ENCODE assay signal across 1 cellular context in the genomic region with DNA sequence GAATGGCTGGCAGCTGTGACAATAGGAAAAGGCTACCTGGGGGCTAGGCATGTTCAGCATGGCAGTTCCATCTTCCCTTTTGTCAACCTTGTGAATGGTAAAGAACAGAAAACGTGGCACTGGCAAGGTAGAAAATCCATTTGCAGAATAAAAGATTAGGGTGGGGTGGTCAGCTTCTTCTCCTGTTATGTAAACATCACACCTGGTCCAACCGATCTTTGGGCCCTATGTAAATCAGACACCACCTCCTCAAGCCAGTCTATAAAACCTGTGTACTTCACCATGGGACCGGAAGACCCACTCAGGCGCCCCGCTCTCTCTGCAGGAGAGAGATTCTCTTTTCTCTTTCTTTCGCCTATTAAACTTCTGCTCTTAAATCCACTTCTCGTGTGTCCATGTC.
TF ChIP-seq lines count a peak whose summit lies in the region.

No MANE protein-coding gene starts in this region.

TF ChIP-seq in WTC11, 78 proteins besides CTCF, POLR2A, EP300 and RAD21 (continued from another document):
- no peak for TF ChIP-seq MLX (CRISPR knock-in tag; IDR thresholded peaks at IDR 0.05)
- TF ChIP-seq CREM (CRISPR knock-in tag; IDR thresholded peaks at IDR 0.05): no peak
- no peak for TF ChIP-seq ATF2 (CRISPR knock-in tag; IDR thresholded peaks at IDR 0.05; ENCODE audit: borderline replicate concordance, low read depth)
- TF ChIP-seq MYBL2 (CRISPR knock-in tag; IDR thresholded peaks at IDR 0.05): no peak
- TF ChIP-seq ATF6 (CRISPR knock-in tag; IDR thresholded peaks at IDR 0.05): no peak
- no peak for TF ChIP-seq FOXJ3 (CRISPR knock-in tag; IDR thresholded peaks at IDR 0.05; ENCODE audit: borderline replicate concordance)
- TF ChIP-seq, protein P1, sequence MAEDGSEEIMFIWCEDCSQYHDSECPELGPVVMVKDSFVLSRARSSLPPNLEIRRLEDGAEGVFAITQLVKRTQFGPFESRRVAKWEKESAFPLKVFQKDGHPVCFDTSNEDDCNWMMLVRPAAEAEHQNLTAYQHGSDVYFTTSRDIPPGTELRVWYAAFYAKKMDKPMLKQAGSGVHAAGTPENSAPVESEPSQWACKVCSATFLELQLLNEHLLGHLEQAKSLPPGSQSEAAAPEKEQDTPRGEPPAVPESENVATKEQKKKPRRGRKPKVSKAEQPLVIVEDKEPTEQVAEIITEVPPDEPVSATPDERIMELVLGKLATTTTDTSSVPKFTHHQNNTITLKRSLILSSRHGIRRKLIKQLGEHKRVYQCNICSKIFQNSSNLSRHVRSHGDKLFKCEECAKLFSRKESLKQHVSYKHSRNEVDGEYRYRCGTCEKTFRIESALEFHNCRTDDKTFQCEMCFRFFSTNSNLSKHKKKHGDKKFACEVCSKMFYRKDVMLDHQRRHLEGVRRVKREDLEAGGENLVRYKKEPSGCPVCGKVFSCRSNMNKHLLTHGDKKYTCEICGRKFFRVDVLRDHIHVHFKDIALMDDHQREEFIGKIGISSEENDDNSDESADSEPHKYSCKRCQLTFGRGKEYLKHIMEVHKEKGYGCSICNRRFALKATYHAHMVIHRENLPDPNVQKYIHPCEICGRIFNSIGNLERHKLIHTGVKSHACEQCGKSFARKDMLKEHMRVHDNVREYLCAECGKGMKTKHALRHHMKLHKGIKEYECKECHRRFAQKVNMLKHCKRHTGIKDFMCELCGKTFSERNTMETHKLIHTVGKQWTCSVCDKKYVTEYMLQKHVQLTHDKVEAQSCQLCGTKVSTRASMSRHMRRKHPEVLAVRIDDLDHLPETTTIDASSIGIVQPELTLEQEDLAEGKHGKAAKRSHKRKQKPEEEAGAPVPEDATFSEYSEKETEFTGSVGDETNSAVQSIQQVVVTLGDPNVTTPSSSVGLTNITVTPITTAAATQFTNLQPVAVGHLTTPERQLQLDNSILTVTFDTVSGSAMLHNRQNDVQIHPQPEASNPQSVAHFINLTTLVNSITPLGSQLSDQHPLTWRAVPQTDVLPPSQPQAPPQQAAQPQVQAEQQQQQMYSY (CRISPR knock-in tag; IDR thresholded peaks at IDR 0.05): no peak
- no peak for TF ChIP-seq ETV6 (CRISPR knock-in tag; IDR thresholded peaks at IDR 0.05)
TF ChIP-seq in WTC11: peak in this region for 0.
